7 cellular contexts compared by ENCODE assay signal in the genomic region with DNA sequence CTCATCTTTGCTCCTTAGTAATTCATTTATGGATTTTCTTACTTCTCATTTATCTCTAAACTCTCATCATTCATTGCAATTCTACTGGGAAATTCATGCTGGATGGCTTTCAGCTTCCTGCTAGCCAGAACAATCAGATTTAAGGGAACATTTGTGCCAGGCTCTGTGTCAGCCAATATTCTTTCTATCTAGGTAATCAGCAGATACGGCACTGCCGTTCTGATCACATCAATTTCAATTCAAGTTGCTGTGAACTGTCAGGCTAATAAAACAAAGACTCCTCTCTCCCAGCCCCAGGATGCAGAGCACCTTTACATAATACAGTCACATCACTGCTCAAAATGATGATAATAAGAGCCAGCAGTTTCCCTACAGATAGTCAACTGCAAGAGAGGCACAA.
"Had no signal": no experiment of that assay in that cellular context is flagged by ENCODE, and none has a peak within 500 bp of the region (broad histone marks: within the 10 kb centered on the region; RNA-seq: fewer than 3 reads in every experiment).

No MANE protein-coding gene starts in this region.

- H3K4me1 Mint-ChIP-seq: IgD-negative memory B cell had no signal

- H3K36me3 Mint-ChIP-seq: IgD-negative memory B cell had no signal

- H3K4me3 Mint-ChIP-seq: IgD-negative memory B cell had no signal

- H3K4me3 ChIP-seq: K562 had no signal

- DNase-seq: IMR-90, KBM-7, KG1 had no signal

- ATAC-seq: HepG2, K562 had no signal

- H3K27ac ChIP-seq: HL-60 had no signal

- H3K27ac Mint-ChIP-seq: IgD-negative memory B cell had no signal
